Comparison of ENCODE assay signal across 8 cellular contexts in the genomic region with DNA sequence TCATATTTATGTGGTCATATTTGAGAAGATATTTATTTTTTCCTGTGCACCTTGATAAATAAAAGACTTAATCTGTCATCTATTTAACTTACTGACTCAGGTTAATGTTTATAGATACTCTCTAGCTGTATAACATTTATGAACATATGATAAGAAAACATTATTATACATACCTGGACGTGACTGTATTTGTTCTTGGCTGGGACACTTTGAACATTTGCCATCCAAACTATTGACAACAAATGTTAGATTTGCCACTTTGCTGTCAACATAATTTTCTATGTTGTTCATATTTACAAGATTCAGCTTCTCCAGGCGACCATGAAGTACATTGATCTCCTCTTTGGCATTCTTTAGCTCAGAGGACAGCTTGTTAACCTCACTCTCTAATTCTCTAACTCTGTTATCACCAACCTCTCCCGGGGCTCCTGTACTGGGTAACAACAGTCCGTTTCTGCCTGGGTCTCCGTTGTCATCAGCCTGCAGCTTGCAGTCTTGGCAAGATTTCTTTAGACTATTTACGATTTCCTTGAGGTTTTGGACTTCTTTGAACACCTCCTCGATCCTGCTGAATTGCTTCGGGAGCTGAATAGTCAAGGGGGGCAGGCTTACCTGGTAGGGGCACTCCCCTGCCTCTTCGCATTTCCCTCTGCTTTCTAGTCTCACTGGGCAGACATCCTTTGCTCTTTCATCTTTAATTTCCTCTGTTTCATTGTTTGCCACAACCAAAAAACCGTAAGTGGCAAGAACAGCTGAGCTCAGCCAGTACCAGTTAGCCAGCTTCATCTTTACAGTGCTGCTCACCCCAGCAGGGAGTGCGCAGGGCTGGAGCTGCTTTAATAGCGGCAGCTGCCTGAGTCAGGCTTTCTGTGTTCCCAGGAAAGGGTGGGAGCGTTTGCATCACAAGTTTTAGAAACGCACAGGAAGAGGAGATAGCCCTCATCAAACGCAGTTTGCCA. TPM values are rescaled to one million over a fixed set of nuclear protein-coding genes. Genes with fewer than 3 reads are reported as not detected.
DNase-seq lines count a peak whose midpoint lies in the region; ATAC-seq and TF ChIP-seq lines count a peak whose summit lies in the region.

A gene with protein sequence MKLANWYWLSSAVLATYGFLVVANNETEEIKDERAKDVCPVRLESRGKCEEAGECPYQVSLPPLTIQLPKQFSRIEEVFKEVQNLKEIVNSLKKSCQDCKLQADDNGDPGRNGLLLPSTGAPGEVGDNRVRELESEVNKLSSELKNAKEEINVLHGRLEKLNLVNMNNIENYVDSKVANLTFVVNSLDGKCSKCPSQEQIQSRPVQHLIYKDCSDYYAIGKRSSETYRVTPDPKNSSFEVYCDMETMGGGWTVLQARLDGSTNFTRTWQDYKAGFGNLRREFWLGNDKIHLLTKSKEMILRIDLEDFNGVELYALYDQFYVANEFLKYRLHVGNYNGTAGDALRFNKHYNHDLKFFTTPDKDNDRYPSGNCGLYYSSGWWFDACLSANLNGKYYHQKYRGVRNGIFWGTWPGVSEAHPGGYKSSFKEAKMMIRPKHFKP (minus strand): TSS at position 812 of the 959 bp plus-strand sequence. CDS start 26 bp downstream, at position 786.

- ATAC-seq in left lung (peak; percentile 92), GM18502 (IDR thresholded peaks at IDR 0.05; ENCODE audit: poor library complexity, unreplicated experiment) (no peak)

- H3K9me3 Mint-ChIP-seq in T-helper 2 cell treated with Interferon-gamma antibody and Interleukin-4, amounts not matched to agents 5 μg/mL and 100 μg/mL, for 36 hours, result no peaks in the 10 kb centered on the region

- H3K36me3 Mint-ChIP-seq in T-helper 2 cell treated with Interferon-gamma antibody and Interleukin-4, amounts not matched to agents 5 μg/mL and 100 μg/mL, for 36 hours (ENCODE audit: low read depth), result peaks cover 3% of the 10 kb centered on the region

- TF ChIP-seq CTCF in choroid plexus epithelial cell (conservative IDR thresholded peaks at IDR 0.05; ENCODE audit: low read depth, low read length) (peak; percentile 2), left lung (IDR thresholded peaks at IDR 0.05) (no peak)

- intact Hi-C loops in left lung (cut with DNase I), result no loop called here

- H3K4me1 ChIP-seq in left lung, result peaks cover 0 to 30% of the 10 kb centered on the region in 2 donors

- H3K27me3 ChIP-seq in left lung, result no peaks in the 10 kb centered on the region

- no peaks in the 10 kb centered on the region for H3K36me3 ChIP-seq in left lung

- peak within 1 kb of the TSS; percentile 54 for H3K4me3 ChIP-seq in choroid plexus epithelial cell (ENCODE audit: low read depth, low read length)
- peak within 1 kb of the TSS; percentile 15 to 32 for H3K4me3 ChIP-seq in left lung

- peak within 1 kb of the TSS; percentile 86 for H3K27ac Mint-ChIP-seq in T-helper 2 cell treated with Interferon-gamma antibody and Interleukin-4, amounts not matched to agents 5 μg/mL and 100 μg/mL, for 36 hours

- H3K4me1 Mint-ChIP-seq in T-helper 2 cell treated with Interferon-gamma antibody and Interleukin-4, amounts not matched to agents 5 μg/mL and 100 μg/mL, for 36 hours (ENCODE audit: low read depth), result peaks cover 44% of the 10 kb centered on the region

- H3K27ac ChIP-seq in left lung, result peak within 1 kb of the TSS in 1 of 2 donors; percentile 60

- H3K4me3 Mint-ChIP-seq in T-helper 2 cell treated with Interferon-gamma antibody and Interleukin-4, amounts not matched to agents 5 μg/mL and 100 μg/mL, for 36 hours, result peak within 1 kb of the TSS; percentile 83

- no peaks in the 10 kb centered on the region for H3K9me3 ChIP-seq in left lung

- DNase-seq in NCI-H345 (lab: John Stamatoyannopoulos, UW) (peak; percentile 26), NCI-H345 treated with DMSO at 0.1 percent for 48 hours (lab: John Stamatoyannopoulos, UW; ENCODE audit: unreplicated experiment) (no peak), choroid plexus epithelial cell (ENCODE audit: low read depth) (peak; percentile 73), left lung (peak; percentile 80 to 83), SW 1271 (lab: John Stamatoyannopoulos, UW) (no peak)
- DNase-seq in T-helper 2 cell treated with Interferon-gamma antibody and Interleukin-4, amounts not matched to agents 5 μg/mL and 100 μg/mL, for 36 hours (ENCODE audit: low spot score), result peak; percentile 16
- DNase-seq in stimulated activated CD8-positive, alpha-beta memory T cell treated with anti-CD3 and anti-CD28 coated beads, Interleukin-4, amount 100 ng/mL, for 48 hours, result peak; percentile 45

- H3K27me3 Mint-ChIP-seq in T-helper 2 cell treated with Interferon-gamma antibody and Interleukin-4, amounts not matched to agents 5 μg/mL and 100 μg/mL, for 36 hours (ENCODE audit: low read depth), result no peaks in the 10 kb centered on the region

RNA-seq across cellular contexts. Expression of the gene that starts here (rescaled TPM):
- total RNA-seq in left lung, result 10 to 100 TPM; 21.0 to 29.1 TPM

Comparison
In these comparisons a context has a peak if more than half of its experiments do, and no peak if none do; other contexts are left out.
1. DNase-seq: peak in NCI-H345 (single experiment), T-helper 2 cell treated with Interferon-gamma antibody and Interleukin-4, amounts not matched to agents 5 μg/mL and 100 μg/mL, for 36 hours (single experiment), choroid plexus epithelial cell (single experiment), left lung (2 of 2) and stimulated activated CD8-positive, alpha-beta memory T cell treated with anti-CD3 and anti-CD28 coated beads, Interleukin-4, amount 100 ng/mL, for 48 hours (single experiment); none in NCI-H345 treated with DMSO at 0.1 percent for 48 hours (single experiment) and SW 1271 (0 of 2).